16 cellular contexts compared by ENCODE assay signal in the genomic region with DNA sequence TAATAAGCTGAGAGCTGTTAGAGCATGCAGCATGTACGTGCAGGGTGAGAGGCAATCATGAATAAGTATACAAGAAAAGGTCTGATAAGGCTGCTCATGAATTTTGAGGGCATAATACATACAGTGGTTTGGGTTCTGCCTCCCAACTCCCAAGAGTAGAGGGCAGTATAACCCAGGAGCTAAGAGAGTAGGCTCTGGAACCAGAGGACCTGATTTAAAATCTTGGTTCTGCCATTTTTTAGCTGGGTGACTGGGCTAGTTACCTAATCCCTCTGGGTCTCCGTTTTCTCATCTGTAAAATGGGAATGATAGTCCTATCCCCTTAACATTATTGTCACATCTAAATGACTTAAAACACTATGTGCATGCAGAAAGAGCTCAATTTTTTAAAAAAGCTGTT.
DNase-seq lines count a peak whose midpoint lies in the region; ATAC-seq and TF ChIP-seq lines count a peak whose summit lies in the region.
"Had no signal": no experiment of that assay in that cellular context is flagged by ENCODE, and none has a peak within 500 bp of the region (broad histone marks: within the 10 kb centered on the region; RNA-seq: fewer than 3 reads in every experiment).

No MANE protein-coding gene starts in this region.

- DNase-seq in left ventricle myocardium inferior (no peak), Right ventricle myocardium superior (no peak), RWPE2 (ENCODE audit: low spot score) (no peak), epithelial cell of proximal tubule (ENCODE audit: low read depth) (no peak), osteocyte (ENCODE audit: extremely low spot score, unreplicated experiment) (no peak), psoas muscle (no peak), DMS53 treated with DMSO at 0.1 percent for 48 hours (lab: John Stamatoyannopoulos, UW; ENCODE audit: unreplicated experiment) (no peak)
- DNase-seq: ACHN; activated naive CD4-positive, alpha-beta T cell; hippocampal formation; left ventricle myocardium superior; NCI-H1930; NCI-H748 treated with DMSO at 0.1 percent for 48 hours; SJCRH30 had no signal

- H3K27ac Mint-ChIP-seq in osteocyte (ENCODE audit: unreplicated experiment), result no peak overlapping the region

- peaks cover 12% of the 10 kb centered on the region for H3K36me3 ChIP-seq in left ventricle myocardium inferior
- H3K36me3 ChIP-seq in RWPE2 (ENCODE audit: low read depth), result no peaks in the 10 kb centered on the region
- no peaks in the 10 kb centered on the region for H3K36me3 ChIP-seq in psoas muscle (ENCODE audit: insufficient read depth in 1 of 2, low read depth in 1 of 2)
- H3K36me3 ChIP-seq: SJCRH30 had no signal

- no peaks in the 10 kb centered on the region for H3K36me3 Mint-ChIP-seq in osteocyte (ENCODE audit: unreplicated experiment)

- H3K9me3 ChIP-seq in left ventricle myocardium inferior (replicated peaks) (no peaks in the 10 kb centered on the region), RWPE2 (ENCODE audit: severe bottlenecking) (no peaks in the 10 kb centered on the region), psoas muscle (no peaks in the 10 kb centered on the region)
- H3K9me3 ChIP-seq: SJCRH30 had no signal

- H3K4me1 ChIP-seq in left ventricle myocardium inferior (peaks cover 14% of the 10 kb centered on the region), RWPE2 (ENCODE audit: insufficient read depth, poor library complexity, severe bottlenecking) (no peaks in the 10 kb centered on the region), psoas muscle (no peaks in the 10 kb centered on the region)

- peaks cover 19% of the 10 kb centered on the region for H3K4me1 Mint-ChIP-seq in osteocyte (ENCODE audit: unreplicated experiment)

- H3K27me3 Mint-ChIP-seq in osteocyte (ENCODE audit: unreplicated experiment), result no peaks in the 10 kb centered on the region

- intact Hi-C loops in left ventricle myocardium inferior (cut with micrococcal nuclease) (no loop called here), Right ventricle myocardium superior (cut with DNase I) (no loop called here), psoas muscle (cut with DNase I) (no loop called here)

- no peak overlapping the region for H3K4me3 Mint-ChIP-seq in osteocyte (ENCODE audit: unreplicated experiment)
- H3K4me3 Mint-ChIP-seq: nephron had no signal

- ATAC-seq in Right ventricle myocardium superior (ENCODE audit: poor library complexity) (no peak), RWPE2 (ENCODE audit: low read depth) (no peak), GM21515 (IDR thresholded peaks at IDR 0.05; ENCODE audit: unreplicated experiment) (no peak), psoas muscle (no peak)
- ATAC-seq: left ventricle myocardium superior had no signal

- WGBS in psoas muscle, 3 donors, result 94 to 97% (median 95%) methylated on average over 2 of the region's 2 CpGs

- peak; percentile 16 for TF ChIP-seq CTCF in left ventricle myocardium inferior (IDR thresholded peaks at IDR 0.05; ENCODE audit: borderline replicate concordance)
- peak; percentile 23 for TF ChIP-seq CTCF in RWPE2 (IDR thresholded peaks at IDR 0.05; ENCODE audit: poor library complexity, severe bottlenecking)
- peak; percentile 46 for TF ChIP-seq CTCF in epithelial cell of proximal tubule (conservative IDR thresholded peaks at IDR 0.05; ENCODE audit: low read depth, low read length)
- TF ChIP-seq CTCF in osteocyte (IDR thresholded peaks at IDR 0.05), result peak; percentile 36
- no peak for TF ChIP-seq CTCF in psoas muscle (IDR thresholded peaks at IDR 0.05)

- no peaks in the 10 kb centered on the region for H3K9me3 Mint-ChIP-seq in osteocyte (ENCODE audit: unreplicated experiment)
- H3K9me3 Mint-ChIP-seq: nephron had no signal

- no peak overlapping the region for H3K27ac ChIP-seq in left ventricle myocardium inferior (replicated peaks)
- H3K27ac ChIP-seq in RWPE2 (ENCODE audit: poor library complexity, severe bottlenecking), result no peak overlapping the region
- no peak overlapping the region for H3K27ac ChIP-seq in psoas muscle
- H3K27ac ChIP-seq: SJCRH30 had no signal

- H3K4me3 ChIP-seq in left ventricle myocardium inferior (no peak overlapping the region), RWPE2 (ENCODE audit: severe bottlenecking) (no peak overlapping the region), epithelial cell of proximal tubule (ENCODE audit: low read depth, low read length) (no peak overlapping the region), psoas muscle (no peak overlapping the region)
- H3K4me3 ChIP-seq: SJCRH30 had no signal

- H3K27me3 ChIP-seq in left ventricle myocardium inferior (ENCODE audit: low read depth) (no peaks in the 10 kb centered on the region), RWPE2 (ENCODE audit: insufficient read depth, poor library complexity, severe bottlenecking) (no peaks in the 10 kb centered on the region), psoas muscle (ENCODE audit: insufficient read depth in 3 of 3, low read length in 2 of 3) (no peaks in the 10 kb centered on the region)
- H3K27me3 ChIP-seq: SJCRH30 had no signal
